ENCODE assay signal across 2 cellular contexts in the genomic region with DNA sequence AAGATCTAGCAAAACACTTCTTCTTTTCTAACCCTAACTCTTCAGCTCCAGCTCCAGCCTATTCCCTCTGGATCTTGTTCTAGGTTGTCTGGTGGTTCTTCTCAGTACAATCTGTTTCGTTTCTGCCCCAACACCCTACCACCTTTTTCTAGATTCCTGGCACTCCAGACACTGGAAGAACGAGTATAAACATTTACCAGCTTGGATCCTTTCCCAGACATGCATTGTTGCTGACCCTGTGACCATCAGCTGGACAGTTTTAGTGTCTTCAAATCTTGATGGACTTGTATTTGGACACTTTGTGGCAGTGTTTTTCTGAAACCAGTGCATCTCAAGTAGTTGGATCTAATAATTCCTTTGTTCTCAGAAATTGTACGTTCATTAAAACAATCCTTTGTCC.
TF ChIP-seq lines count a peak whose summit lies in the region.

No MANE protein-coding gene starts in this region.

TF ChIP-seq in liver, 16 proteins besides CTCF, POLR2A, EP300 and RAD21:
- TF ChIP-seq, protein P1, sequence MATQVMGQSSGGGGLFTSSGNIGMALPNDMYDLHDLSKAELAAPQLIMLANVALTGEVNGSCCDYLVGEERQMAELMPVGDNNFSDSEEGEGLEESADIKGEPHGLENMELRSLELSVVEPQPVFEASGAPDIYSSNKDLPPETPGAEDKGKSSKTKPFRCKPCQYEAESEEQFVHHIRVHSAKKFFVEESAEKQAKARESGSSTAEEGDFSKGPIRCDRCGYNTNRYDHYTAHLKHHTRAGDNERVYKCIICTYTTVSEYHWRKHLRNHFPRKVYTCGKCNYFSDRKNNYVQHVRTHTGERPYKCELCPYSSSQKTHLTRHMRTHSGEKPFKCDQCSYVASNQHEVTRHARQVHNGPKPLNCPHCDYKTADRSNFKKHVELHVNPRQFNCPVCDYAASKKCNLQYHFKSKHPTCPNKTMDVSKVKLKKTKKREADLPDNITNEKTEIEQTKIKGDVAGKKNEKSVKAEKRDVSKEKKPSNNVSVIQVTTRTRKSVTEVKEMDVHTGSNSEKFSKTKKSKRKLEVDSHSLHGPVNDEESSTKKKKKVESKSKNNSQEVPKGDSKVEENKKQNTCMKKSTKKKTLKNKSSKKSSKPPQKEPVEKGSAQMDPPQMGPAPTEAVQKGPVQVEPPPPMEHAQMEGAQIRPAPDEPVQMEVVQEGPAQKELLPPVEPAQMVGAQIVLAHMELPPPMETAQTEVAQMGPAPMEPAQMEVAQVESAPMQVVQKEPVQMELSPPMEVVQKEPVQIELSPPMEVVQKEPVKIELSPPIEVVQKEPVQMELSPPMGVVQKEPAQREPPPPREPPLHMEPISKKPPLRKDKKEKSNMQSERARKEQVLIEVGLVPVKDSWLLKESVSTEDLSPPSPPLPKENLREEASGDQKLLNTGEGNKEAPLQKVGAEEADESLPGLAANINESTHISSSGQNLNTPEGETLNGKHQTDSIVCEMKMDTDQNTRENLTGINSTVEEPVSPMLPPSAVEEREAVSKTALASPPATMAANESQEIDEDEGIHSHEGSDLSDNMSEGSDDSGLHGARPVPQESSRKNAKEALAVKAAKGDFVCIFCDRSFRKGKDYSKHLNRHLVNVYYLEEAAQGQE (IDR thresholded peaks at IDR 0.05), result peak; percentile 17
- TF ChIP-seq, protein P2, sequence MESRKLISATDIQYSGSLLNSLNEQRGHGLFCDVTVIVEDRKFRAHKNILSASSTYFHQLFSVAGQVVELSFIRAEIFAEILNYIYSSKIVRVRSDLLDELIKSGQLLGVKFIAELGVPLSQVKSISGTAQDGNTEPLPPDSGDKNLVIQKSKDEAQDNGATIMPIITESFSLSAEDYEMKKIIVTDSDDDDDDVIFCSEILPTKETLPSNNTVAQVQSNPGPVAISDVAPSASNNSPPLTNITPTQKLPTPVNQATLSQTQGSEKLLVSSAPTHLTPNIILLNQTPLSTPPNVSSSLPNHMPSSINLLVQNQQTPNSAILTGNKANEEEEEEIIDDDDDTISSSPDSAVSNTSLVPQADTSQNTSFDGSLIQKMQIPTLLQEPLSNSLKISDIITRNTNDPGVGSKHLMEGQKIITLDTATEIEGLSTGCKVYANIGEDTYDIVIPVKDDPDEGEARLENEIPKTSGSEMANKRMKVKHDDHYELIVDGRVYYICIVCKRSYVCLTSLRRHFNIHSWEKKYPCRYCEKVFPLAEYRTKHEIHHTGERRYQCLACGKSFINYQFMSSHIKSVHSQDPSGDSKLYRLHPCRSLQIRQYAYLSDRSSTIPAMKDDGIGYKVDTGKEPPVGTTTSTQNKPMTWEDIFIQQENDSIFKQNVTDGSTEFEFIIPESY (IDR thresholded peaks at IDR 0.05), result no peak
- TF ChIP-seq, protein P3, sequence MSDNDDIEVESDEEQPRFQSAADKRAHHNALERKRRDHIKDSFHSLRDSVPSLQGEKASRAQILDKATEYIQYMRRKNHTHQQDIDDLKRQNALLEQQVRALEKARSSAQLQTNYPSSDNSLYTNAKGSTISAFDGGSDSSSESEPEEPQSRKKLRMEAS (IDR thresholded peaks at IDR 0.05), result peak; percentile 21
- TF ChIP-seq FOXA1 (IDR thresholded peaks at IDR 0.05) (no peak), SP1 (IDR thresholded peaks at IDR 0.05) (no peak), JUND (IDR thresholded peaks at IDR 0.05) (no peak), YY1 (IDR thresholded peaks at IDR 0.05) (no peak), GABPA (IDR thresholded peaks at IDR 0.05 in 1 of 2, conservative IDR thresholded peaks at IDR 0.05 in 1 of 2) (no peak), HNF4A (conservative IDR thresholded peaks at IDR 0.05) (peak; percentile 40 to 43), TAF1 (conservative IDR thresholded peaks at IDR 0.05) (no peak), RXRA (IDR thresholded peaks at IDR 0.05) (peak in 1 of 2 donors; percentile 28), EGR1 (IDR thresholded peaks at IDR 0.05; ENCODE audit: low read depth in 2 of 2) (no peak), HNF4G (IDR thresholded peaks at IDR 0.05) (no peak), NR2F2 (IDR thresholded peaks at IDR 0.05) (no peak), FOXA2 (IDR thresholded peaks at IDR 0.05) (peak; percentile 9)
- TF ChIP-seq, protein P4, sequence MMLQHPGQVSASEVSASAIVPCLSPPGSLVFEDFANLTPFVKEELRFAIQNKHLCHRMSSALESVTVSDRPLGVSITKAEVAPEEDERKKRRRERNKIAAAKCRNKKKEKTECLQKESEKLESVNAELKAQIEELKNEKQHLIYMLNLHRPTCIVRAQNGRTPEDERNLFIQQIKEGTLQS (IDR thresholded peaks at IDR 0.05), result no peak

TF ChIP-seq in HepG2, 621 proteins besides CTCF, POLR2A, EP300 and RAD21 (continued from another document):
- TF ChIP-seq, protein P5, sequence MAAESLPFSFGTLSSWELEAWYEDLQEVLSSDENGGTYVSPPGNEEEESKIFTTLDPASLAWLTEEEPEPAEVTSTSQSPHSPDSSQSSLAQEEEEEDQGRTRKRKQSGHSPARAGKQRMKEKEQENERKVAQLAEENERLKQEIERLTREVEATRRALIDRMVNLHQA (CRISPR knock-in tag; IDR thresholded peaks at IDR 0.05), result no peak
- TF ChIP-seq FLYWCH1 (CRISPR knock-in tag; IDR thresholded peaks at IDR 0.05) (no peak), MIER2 (CRISPR knock-in tag; IDR thresholded peaks at IDR 0.05) (no peak), SP1 (IDR thresholded peaks at IDR 0.05) (no peak), SP1 (CRISPR knock-in tag; IDR thresholded peaks at IDR 0.05) (no peak), PHF21A (CRISPR knock-in tag; IDR thresholded peaks at IDR 0.05) (no peak), ZNF446 (CRISPR knock-in tag; IDR thresholded peaks at IDR 0.05) (no peak), ZBTB7B (CRISPR knock-in tag; IDR thresholded peaks at IDR 0.05) (no peak)
- TF ChIP-seq, protein P6, sequence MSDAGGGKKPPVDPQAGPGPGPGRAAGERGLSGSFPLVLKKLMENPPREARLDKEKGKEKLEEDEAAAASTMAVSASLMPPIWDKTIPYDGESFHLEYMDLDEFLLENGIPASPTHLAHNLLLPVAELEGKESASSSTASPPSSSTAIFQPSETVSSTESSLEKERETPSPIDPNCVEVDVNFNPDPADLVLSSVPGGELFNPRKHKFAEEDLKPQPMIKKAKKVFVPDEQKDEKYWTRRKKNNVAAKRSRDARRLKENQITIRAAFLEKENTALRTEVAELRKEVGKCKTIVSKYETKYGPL (CRISPR knock-in tag; IDR thresholded peaks at IDR 0.05), result no peak
